Comparison of ENCODE assay signal across 17 cellular contexts in genomic region chr2:208929489-208929864, GRCh38.
"Had no signal": no experiment of that assay in that cellular context is flagged by ENCODE, and none has a peak within 500 bp of the region (broad histone marks: within the 10 kb centered on the region; RNA-seq: fewer than 3 reads in every experiment).

No MANE protein-coding gene starts in this region.

- H3K4me3 Mint-ChIP-seq: activated CD4-positive, alpha-beta memory T cell treated with anti-CD3 and anti-CD28 coated beads, Interleukin-2, amount 10 ng/mL, durations not matched to agents 7 days and 5 days; activated naive CD8-positive, alpha-beta T cell treated with anti-CD3 and anti-CD28 coated beads, Interleukin-2, amount 10 ng/mL, durations not matched to agents 7 days and 5 days; endodermal cell; immature natural killer cell; memory B cell; stimulated activated naive CD8-positive, alpha-beta T cell treated with anti-CD3 and anti-CD28 coated beads, Interleukin-15, amount 100 ng/mL, for 72 hours had no signal

- H3K9me3 Mint-ChIP-seq: activated naive CD8-positive, alpha-beta T cell treated with anti-CD3 and anti-CD28 coated beads, Interleukin-2, amount 10 ng/mL, durations not matched to agents 7 days and 5 days; endodermal cell; memory B cell had no signal

- H3K4me3 ChIP-seq: breast epithelium, vagina had no signal

- H3K27me3 Mint-ChIP-seq: activated CD4-positive, alpha-beta memory T cell treated with anti-CD3 and anti-CD28 coated beads, Interleukin-2, amount 10 ng/mL, durations not matched to agents 7 days and 5 days; activated naive CD8-positive, alpha-beta T cell treated with anti-CD3 and anti-CD28 coated beads, Interleukin-2, amount 10 ng/mL, durations not matched to agents 7 days and 5 days; memory B cell; stimulated activated naive CD8-positive, alpha-beta T cell treated with anti-CD3 and anti-CD28 coated beads, Interleukin-15, amount 100 ng/mL, for 72 hours had no signal

- H3K27me3 ChIP-seq: breast epithelium, vagina had no signal

- H3K9me3 ChIP-seq: breast epithelium, vagina had no signal

- ATAC-seq: left lobe of liver; stimulated activated naive CD8-positive, alpha-beta T cell treated with anti-CD3 and anti-CD28 coated beads, Interleukin-15, amount 100 ng/mL, for 72 hours had no signal

- H3K36me3 Mint-ChIP-seq: activated naive CD8-positive, alpha-beta T cell treated with anti-CD3 and anti-CD28 coated beads, Interleukin-2, amount 10 ng/mL, durations not matched to agents 7 days and 5 days; immature natural killer cell; memory B cell had no signal

- H3K4me1 Mint-ChIP-seq: activated CD4-positive, alpha-beta memory T cell treated with anti-CD3 and anti-CD28 coated beads, Interleukin-2, amount 10 ng/mL, durations not matched to agents 7 days and 5 days; activated naive CD8-positive, alpha-beta T cell treated with anti-CD3 and anti-CD28 coated beads, Interleukin-2, amount 10 ng/mL, durations not matched to agents 7 days and 5 days; endodermal cell; immature natural killer cell; memory B cell; stimulated activated naive CD8-positive, alpha-beta T cell treated with anti-CD3 and anti-CD28 coated beads, Interleukin-15, amount 100 ng/mL, for 72 hours had no signal

- H3K27ac Mint-ChIP-seq: activated CD4-positive, alpha-beta memory T cell treated with anti-CD3 and anti-CD28 coated beads, Interleukin-2, amount 10 ng/mL, durations not matched to agents 7 days and 5 days; activated naive CD8-positive, alpha-beta T cell treated with anti-CD3 and anti-CD28 coated beads, Interleukin-2, amount 10 ng/mL, durations not matched to agents 7 days and 5 days; endodermal cell; immature natural killer cell; memory B cell; stimulated activated naive CD8-positive, alpha-beta T cell treated with anti-CD3 and anti-CD28 coated beads, Interleukin-15, amount 100 ng/mL, for 72 hours had no signal

- H3K36me3 ChIP-seq: breast epithelium, vagina had no signal

- H3K27ac ChIP-seq: breast epithelium, vagina had no signal

- H3K4me1 ChIP-seq: breast epithelium, vagina had no signal

- DNase-seq: activated CD4-positive, alpha-beta memory T cell treated with anti-CD3 and anti-CD28 coated beads, Interleukin-2, amount 10 ng/mL, durations not matched to agents 7 days and 5 days; activated CD4-positive, alpha-beta T cell treated with anti-CD3 and anti-CD28 coated beads for 1 hour; activated gamma-delta T cell treated with Interleukin-2 at 50 U/mL for 16 hours; activated naive CD8-positive, alpha-beta T cell treated with anti-CD3 and anti-CD28 coated beads, Interleukin-2, amount 10 ng/mL, durations not matched to agents 7 days and 5 days; activated T-cell treated with anti-CD3 and anti-CD28 coated beads, Interleukin-2, amount 50 U/mL, for 48 hours; anterior cingulate cortex; dermis blood vessel endothelial cell; endodermal cell; erythroblast; immature natural killer cell; stimulated activated CD4-positive, alpha-beta T cell treated with anti-CD3 and anti-CD28 coated beads, Interleukin-15, amount 100 ng/mL, for 24 hours; stimulated activated CD4-positive, alpha-beta T cell treated with anti-CD3 and anti-CD28 coated beads, Interleukin-4, amount 100 ng/mL, for 24 hours; stimulated activated naive CD8-positive, alpha-beta T cell treated with anti-CD3 and anti-CD28 coated beads, Interleukin-15, amount 100 ng/mL, for 72 hours had no signal
